ENCODE assay signal across 6 cellular contexts in the genomic region with DNA sequence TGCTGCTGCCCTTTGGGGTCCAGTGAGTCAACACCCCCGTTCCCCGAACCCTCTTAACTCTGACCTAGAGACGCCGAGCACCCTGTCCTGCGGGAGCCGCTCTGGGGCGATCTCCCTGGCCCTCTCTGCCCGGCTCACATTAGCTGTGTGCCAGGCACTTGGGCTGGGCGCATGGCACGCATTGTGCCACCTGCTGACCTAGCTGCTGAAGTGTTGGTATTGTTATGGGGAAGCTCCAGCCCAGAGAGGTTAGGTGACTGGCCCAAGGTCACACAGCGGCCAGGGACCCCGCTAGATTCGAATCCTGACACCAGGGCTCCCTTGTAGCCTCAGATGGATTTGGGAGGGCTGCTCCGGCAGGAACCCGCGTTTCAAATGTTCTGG. TPM values are rescaled to one million over a fixed set of nuclear protein-coding genes. Genes with fewer than 3 reads are reported as not detected.
A peak's percentile ranks its signal among the peaks of the same experiment; 100 is the strongest.
DNase-seq lines count a peak whose midpoint lies in the region; TF ChIP-seq lines count a peak whose summit lies in the region.

No MANE protein-coding gene starts in this region.

- no peaks in the 10 kb centered on the region for H3K9me3 Mint-ChIP-seq in activated naive CD4-positive, alpha-beta T cell treated with anti-CD3 and anti-CD28 coated beads, Interleukin-2, amount 10 ng/mL, durations not matched to agents 7 days and 5 days

- no peak overlapping the region for H4K8ac ChIP-seq in mesendoderm (ENCODE audit: low read depth, low read length)

- H3K79me1 ChIP-seq in mesendoderm (ENCODE audit: low read length) = no peaks in the 10 kb centered on the region

- no peak overlapping the region for H3K27ac ChIP-seq in mesendoderm (ENCODE audit: low read depth, low read length)

- no peaks in the 10 kb centered on the region for H3K27me3 ChIP-seq in mesendoderm (ENCODE audit: insufficient read depth, low read length, poor library complexity)

- H3K27ac Mint-ChIP-seq in activated naive CD4-positive, alpha-beta T cell treated with anti-CD3 and anti-CD28 coated beads, Interleukin-2, amount 10 ng/mL, durations not matched to agents 7 days and 5 days = peak overlapping the region; percentile 93

- peaks cover 2% of the 10 kb centered on the region for H3K4me1 ChIP-seq in mesendoderm (ENCODE audit: control insufficient read depth, low read depth, low read length)

- no peaks in the 10 kb centered on the region for H3K27me3 Mint-ChIP-seq in activated naive CD4-positive, alpha-beta T cell treated with anti-CD3 and anti-CD28 coated beads, Interleukin-2, amount 10 ng/mL, durations not matched to agents 7 days and 5 days

- peaks cover 42% of the 10 kb centered on the region for H3K4me1 Mint-ChIP-seq in activated naive CD4-positive, alpha-beta T cell treated with anti-CD3 and anti-CD28 coated beads, Interleukin-2, amount 10 ng/mL, durations not matched to agents 7 days and 5 days

- CTCF ChIA-PET in activated naive CD4-positive, alpha-beta T cell treated with anti-CD3 and anti-CD28 coated beads, Interleukin-2, amount 10 ng/mL, durations not matched to agents 7 days and 5 days (lab: Charles Lee) = no interaction called here

- peak overlapping the region; percentile 5 for H3K18ac ChIP-seq in mesendoderm (ENCODE audit: low read length)

- WGBS in mesendoderm (ENCODE audit: extremely low coverage, insufficient coverage, low lambda C conversion rate) = no CpG with 5 or more reads among the region's 16 CpGs

- peaks cover 3% of the 10 kb centered on the region for H3K36me3 Mint-ChIP-seq in activated naive CD4-positive, alpha-beta T cell treated with anti-CD3 and anti-CD28 coated beads, Interleukin-2, amount 10 ng/mL, durations not matched to agents 7 days and 5 days

- H3K9ac ChIP-seq in mesendoderm (ENCODE audit: low read length) = peak overlapping the region; percentile 87

- no peak overlapping the region for H3K23ac ChIP-seq in mesendoderm (ENCODE audit: low read length)

- no peaks in the 10 kb centered on the region for H3K36me3 ChIP-seq in mesendoderm (ENCODE audit: control insufficient read depth, insufficient read depth, low read length)

- H2BK5ac ChIP-seq in mesendoderm (ENCODE audit: low read length) = no peak overlapping the region

- H3K4me2 ChIP-seq in mesendoderm (ENCODE audit: low read length) = peak overlapping the region; percentile 75

- H2BK120ac ChIP-seq in mesendoderm (ENCODE audit: low read depth, low read length) = no peak overlapping the region

- peak overlapping the region; percentile 95 for H3K56ac ChIP-seq in mesendoderm (ENCODE audit: low read length)

- H3K4me3 Mint-ChIP-seq in activated naive CD4-positive, alpha-beta T cell treated with anti-CD3 and anti-CD28 coated beads, Interleukin-2, amount 10 ng/mL, durations not matched to agents 7 days and 5 days = peak overlapping the region; percentile 90

- H3K4me3 ChIP-seq in GM12864 (ENCODE audit: low read depth, low read length) (peak overlapping the region; percentile 87), mesendoderm (ENCODE audit: low read length) (peak overlapping the region; percentile 57)

- no peak for TF ChIP-seq CTCF in GM12864 (IDR thresholded peaks at IDR 0.05; ENCODE audit: low read depth, low read length, missing control alignments)

- no peaks in the 10 kb centered on the region for H3K79me2 ChIP-seq in mesendoderm (ENCODE audit: control insufficient read depth, insufficient read depth, low read length)

- no peak overlapping the region for H2BK15ac ChIP-seq in mesendoderm (replicated peaks; ENCODE audit: low read depth)

- H4K5ac ChIP-seq in mesendoderm (ENCODE audit: low read length) = no peak overlapping the region

- H3K4ac ChIP-seq in mesendoderm (ENCODE audit: low read depth, low read length) = peak overlapping the region; percentile 17

- DNase-seq in GM12864 (ENCODE audit: low read depth) = no peak
- DNase-seq in activated naive CD4-positive, alpha-beta T cell treated with anti-CD3 and anti-CD28 coated beads, Interleukin-2, amount 10 ng/mL, durations not matched to agents 7 days and 5 days = peak; percentile 32
- no peak for DNase-seq in mesendoderm
- no peak for DNase-seq in foreskin melanocyte
- no peak for DNase-seq in NCI-H2196 (lab: John Stamatoyannopoulos, UW; ENCODE audit: unreplicated experiment)
- no peak for DNase-seq in pons (ENCODE audit: low spot score)

- no peak overlapping the region for H2AK5ac ChIP-seq in mesendoderm (ENCODE audit: low read length)

RNA-seq across cellular contexts. Expression of gene HSD17B1, which starts 1.1 kb away (rescaled TPM):
- polyA plus RNA-seq in mesendoderm (2013, experiment 1 of 2) = 0.59 TPM
- 0.67 TPM for polyA plus RNA-seq in mesendoderm (2013, experiment 2 of 2)

RNA-seq across cellular contexts. Expression of gene COASY, which starts 8.1 kb away (rescaled TPM):
- 113 TPM for polyA plus RNA-seq in mesendoderm (2013, experiment 1 of 2)
- 116 TPM for polyA plus RNA-seq in mesendoderm (2013, experiment 2 of 2)

RNA-seq across cellular contexts. Expression of gene MLX, which starts 13.0 kb away (rescaled TPM):
- 47.9 TPM for polyA plus RNA-seq in mesendoderm (2013, experiment 1 of 2)
- polyA plus RNA-seq in mesendoderm (2013, experiment 2 of 2) = 45.7 TPM

RNA-seq across cellular contexts. Expression of gene NAGLU, which starts 17.8 kb away (rescaled TPM):
- 9.6 TPM for polyA plus RNA-seq in mesendoderm (2013, experiment 1 of 2)
- 9.0 TPM for polyA plus RNA-seq in mesendoderm (2013, experiment 2 of 2)

RNA-seq across cellular contexts. Expression of gene PSMC3IP, which starts 23.7 kb away (rescaled TPM):
- 26.0 TPM for polyA plus RNA-seq in mesendoderm (2013, experiment 1 of 2)
- 26.0 TPM for polyA plus RNA-seq in mesendoderm (2013, experiment 2 of 2)
